ENCODE assay signal across 13 cellular contexts in genomic region chr4:105305019-105305836, GRCh38.
DNase-seq lines count a peak whose midpoint lies in the region; ATAC-seq and TF ChIP-seq lines count a peak whose summit lies in the region.
"Had no signal": no experiment of that assay in that cellular context is flagged by ENCODE, and none has a peak within 500 bp of the region (broad histone marks: within the 10 kb centered on the region; RNA-seq: fewer than 3 reads in every experiment).

No MANE protein-coding gene starts in this region.

- H3K9me3 Mint-ChIP-seq in activated B cell treated with CpG ODN at 0.5 μM for 24 hours: peaks cover 8% of the 10 kb centered on the region
- peaks cover 4 to 23% (median 5%) of the 10 kb centered on the region in 6 donors for H3K9me3 Mint-ChIP-seq in immature natural killer cell

- H3K27ac Mint-ChIP-seq in activated B cell treated with CpG ODN at 0.5 μM for 24 hours (peak overlapping the region; percentile 90), immature natural killer cell (no peak overlapping the region)

- H3K4me1 ChIP-seq in OCI-LY7 (ENCODE audit: insufficient read depth, low read length, poor library complexity, severe bottlenecking): no peaks in the 10 kb centered on the region
- H3K4me1 ChIP-seq: testis had no signal

- H3K36me3 Mint-ChIP-seq in activated B cell treated with CpG ODN at 0.5 μM for 24 hours (ENCODE audit: low read depth): no peaks in the 10 kb centered on the region
- H3K36me3 Mint-ChIP-seq in immature natural killer cell: peaks cover 0 to 25% (median 3%) of the 10 kb centered on the region in 3 donors

- DNase-seq in GM20000 (ENCODE audit: low spot score): peak; percentile 12
- no peak for DNase-seq in activated B cell treated with CpG ODN at 0.5 μM for 24 hours
- DNase-seq in RKO (ENCODE audit: low spot score): no peak
- DNase-seq in OCI-LY7 (ENCODE audit: low spot score): no peak
- no peak for DNase-seq in immature natural killer cell
- no peak for DNase-seq in NCI-H1092 (lab: John Stamatoyannopoulos, UW)
- DNase-seq: aorta, DMS 273 treated with DMSO at 0.1 percent for 48 hours, GOT3, testis had no signal

- H2AFZ ChIP-seq in OCI-LY7 (ENCODE audit: low read length): no peak overlapping the region

- H3K9me2 ChIP-seq in OCI-LY7 (ENCODE audit: insufficient read depth, low read length): no peaks in the 10 kb centered on the region

- H3K79me2 ChIP-seq in OCI-LY7 (ENCODE audit: insufficient read depth, low read depth, low read length): no peaks in the 10 kb centered on the region

- no peaks in the 10 kb centered on the region for H3K9me3 ChIP-seq in OCI-LY7 (ENCODE audit: low read length)
- H3K9me3 ChIP-seq: testis had no signal

- intact Hi-C loops in activated B cell treated with CpG ODN at 0.5 μM for 24 hours (cut with micrococcal nuclease): loop anchor here (1.0 kb wide), 1 partner anchor 339 kb away; no protein-coding TSS in a partner anchor
- intact Hi-C loops in OCI-LY7 (cut with micrococcal nuclease; ENCODE audit: unreplicated experiment): no loop called here

- H3K27ac ChIP-seq in OCI-LY7 (ENCODE audit: low read depth, low read length, poor library complexity, severe bottlenecking): no peak overlapping the region
- H3K27ac ChIP-seq: epithelial cell of prostate, testis had no signal

- no peak overlapping the region for H3K4me3 Mint-ChIP-seq in activated B cell treated with CpG ODN at 0.5 μM for 24 hours
- no peak overlapping the region for H3K4me3 Mint-ChIP-seq in immature natural killer cell

- H4K20me1 ChIP-seq in OCI-LY7 (ENCODE audit: insufficient read depth, low read length): no peaks in the 10 kb centered on the region

- TF ChIP-seq CTCF in GM20000 (IDR thresholded peaks at IDR 0.05; ENCODE audit: extremely low read depth, missing control alignments): no peak
- no peak for TF ChIP-seq CTCF in activated B cell treated with CpG ODN at 0.5 μM for 24 hours (IDR thresholded peaks at IDR 0.05)
- no peak for TF ChIP-seq CTCF in OCI-LY7 (conservative IDR thresholded peaks at IDR 0.05; ENCODE audit: low read length)

- CTCF ChIA-PET in activated B cell treated with CpG ODN at 0.5 μM for 24 hours (lab: Charles Lee): interaction anchor here (1.1 kb wide), 1 partner anchor 113 kb away, joined by 3 read pairs; no protein-coding TSS in a partner anchor
- CTCF ChIA-PET in OCI-LY7 (lab: Charles Lee; ENCODE audit: unreplicated experiment): no interaction called here

- BruUV-seq in OCI-LY7 (replicated peaks; lab: Mats Ljungman, UMichigan): no TSS peak

- peaks cover 22% of the 10 kb centered on the region for H3K4me1 Mint-ChIP-seq in activated B cell treated with CpG ODN at 0.5 μM for 24 hours
- H3K4me1 Mint-ChIP-seq in immature natural killer cell: peaks cover 9 to 20% of the 10 kb centered on the region in 2 donors

- no peak overlapping the region for H3K4me3 ChIP-seq in OCI-LY7 (ENCODE audit: low read depth, low read length, poor library complexity, severe bottlenecking)
- H3K4me3 ChIP-seq: testis had no signal

- no peaks in the 10 kb centered on the region for H3K36me3 ChIP-seq in OCI-LY7 (ENCODE audit: insufficient read depth, low read length)

- H3K27me3 Mint-ChIP-seq in activated B cell treated with CpG ODN at 0.5 μM for 24 hours: no peaks in the 10 kb centered on the region
- peaks cover 0 to 2% (median 0%) of the 10 kb centered on the region in 3 donors for H3K27me3 Mint-ChIP-seq in immature natural killer cell (ENCODE audit: low read depth in 3 of 3)

- H3K4me2 ChIP-seq in OCI-LY7 (ENCODE audit: low read length): no peak overlapping the region

- POLR2A ChIA-PET in activated B cell treated with CpG ODN at 0.5 μM for 24 hours (lab: Charles Lee): interaction anchor here (0.6 to 1.5 kb wide), 4 partner anchors 85 to 168 kb away, joined by 3 to 7 read pairs (median 6); partner anchors contain the start of genes PPA2 and TET2
- POLR2A ChIA-PET in OCI-LY7 (lab: Charles Lee): interaction anchor here (0.6 to 0.9 kb wide), 3 partner anchors 23 to 306 kb away, joined by 3 read pairs; no protein-coding TSS in a partner anchor

- ATAC-seq in GM18517 (IDR thresholded peaks at IDR 0.05; ENCODE audit: unreplicated experiment) (peak; percentile 67), HG03064 (IDR thresholded peaks at IDR 0.05; ENCODE audit: low read depth, unreplicated experiment) (peak; percentile 39), activated B cell treated with CpG ODN at 0.5 μM for 24 hours (ENCODE audit: low read depth) (no peak)
